ENCODE assay signal across 16 cellular contexts in genomic region chr10:119860866-119861601, GRCh38. TPM values are rescaled to one million over a fixed set of nuclear protein-coding genes. Genes with fewer than 3 reads are reported as not detected.
A peak's percentile ranks its signal among the peaks of the same experiment; 100 is the strongest.
DNase-seq lines count a peak whose midpoint lies in the region; ATAC-seq and TF ChIP-seq lines count a peak whose summit lies in the region.
"Had no signal": no experiment of that assay in that cellular context is flagged by ENCODE, and none has a peak within 500 bp of the region (broad histone marks: within the 10 kb centered on the region; RNA-seq: fewer than 3 reads in every experiment).

No MANE protein-coding gene starts in this region.

- peaks cover 25% of the 10 kb centered on the region for H3K36me3 ChIP-seq in lower lobe of right lung
- H3K36me3 ChIP-seq: ovary had no signal

- no peaks in the 10 kb centered on the region for H3K23me2 ChIP-seq in H9 (ENCODE audit: insufficient read length, low read depth, low read length, poor library complexity, severe bottlenecking)

- H3K4me3 Mint-ChIP-seq in activated T-cell treated with anti-CD3 and anti-CD28 coated beads, Interleukin-2, amount 50 U/mL, for 72 hours = peak overlapping the region in 1 of 2 donors; percentile 29
- H3K4me3 Mint-ChIP-seq in H9 = no peak overlapping the region
- peak overlapping the region; percentile 16 for H3K4me3 Mint-ChIP-seq in activated T-helper 17 cell treated with anti-CD3 and anti-CD28 coated beads, Interleukin-2, amount 50 U/mL, for 72 hours
- H3K4me3 Mint-ChIP-seq in stimulated activated effector memory CD8-positive, alpha-beta T cell treated with anti-CD3 and anti-CD28 coated beads, Interleukin-12 subunit alpha, Interleukin-12 subunit beta, amount 100 ng/mL, for 72 hours = no peak overlapping the region
- H3K4me3 Mint-ChIP-seq: effector memory CD8-positive, alpha-beta T cell had no signal

- H3K4me1 ChIP-seq in H9 (ENCODE audit: insufficient read depth, low read length) = peaks cover 2% of the 10 kb centered on the region; the same call in 1 of the 2 replicates
- H3K4me1 ChIP-seq in lower lobe of right lung = peaks cover 16% of the 10 kb centered on the region
- H3K4me1 ChIP-seq: breast epithelium had no signal

- no peak overlapping the region for H3K56ac ChIP-seq in H9 (ENCODE audit: insufficient read length, low read depth, low read length)

- no peak overlapping the region for H3K4me2 ChIP-seq in H9 (ENCODE audit: insufficient read depth, insufficient read length, low read length)

- H3K27ac Mint-ChIP-seq in activated T-cell treated with anti-CD3 and anti-CD28 coated beads, Interleukin-2, amount 50 U/mL, for 72 hours = peak overlapping the region; percentile 83
- H3K27ac Mint-ChIP-seq in H9 = peak overlapping the region in 2 of 3 experiments; percentile 21 to 59; a peak in 2 of 7 replicates
- H3K27ac Mint-ChIP-seq in activated T-helper 17 cell treated with anti-CD3 and anti-CD28 coated beads, Interleukin-2, amount 50 U/mL, for 72 hours = peak overlapping the region; percentile 44
- H3K27ac Mint-ChIP-seq in stimulated activated effector memory CD8-positive, alpha-beta T cell treated with anti-CD3 and anti-CD28 coated beads, Interleukin-12 subunit alpha, Interleukin-12 subunit beta, amount 100 ng/mL, for 72 hours = peak overlapping the region; percentile 26

- H3K79me1 ChIP-seq in H9 (ENCODE audit: insufficient read depth, low read depth, low read length, poor library complexity, severe bottlenecking) = peaks cover 4% of the 10 kb centered on the region

- H3K14ac ChIP-seq in H9 (ENCODE audit: insufficient read depth, low read length) = no peak overlapping the region

- H3K27ac ChIP-seq in H9 (ENCODE audit: insufficient read length, low read depth, low read length) (no peak overlapping the region), lower lobe of right lung (no peak overlapping the region), coronary artery (no peak overlapping the region)
- H3K27ac ChIP-seq: breast epithelium, ovary, spleen had no signal

- peaks cover 70% of the 10 kb centered on the region for H3K4me1 Mint-ChIP-seq in activated T-cell treated with anti-CD3 and anti-CD28 coated beads, Interleukin-2, amount 50 U/mL, for 72 hours (ENCODE audit: low read depth)
- peaks cover 24 to 26% of the 10 kb centered on the region in 2 experiments for H3K4me1 Mint-ChIP-seq in H9
- H3K4me1 Mint-ChIP-seq in activated T-helper 17 cell treated with anti-CD3 and anti-CD28 coated beads, Interleukin-2, amount 50 U/mL, for 72 hours = peaks cover 42% of the 10 kb centered on the region
- H3K4me1 Mint-ChIP-seq in stimulated activated effector memory CD8-positive, alpha-beta T cell treated with anti-CD3 and anti-CD28 coated beads, Interleukin-12 subunit alpha, Interleukin-12 subunit beta, amount 100 ng/mL, for 72 hours = peaks cover 47% of the 10 kb centered on the region

- H2BK12ac ChIP-seq in H9 (ENCODE audit: insufficient read length, low read depth, low read length) = no peak overlapping the region

- peaks cover 4 to 6% of the 10 kb centered on the region in 2 donors for H3K9me3 Mint-ChIP-seq in activated T-cell treated with anti-CD3 and anti-CD28 coated beads, Interleukin-2, amount 50 U/mL, for 72 hours
- H3K9me3 Mint-ChIP-seq in H9 = peaks cover 14% of the 10 kb centered on the region in 2 experiments
- no peaks in the 10 kb centered on the region for H3K9me3 Mint-ChIP-seq in activated T-helper 17 cell treated with anti-CD3 and anti-CD28 coated beads, Interleukin-2, amount 50 U/mL, for 72 hours
- H3K9me3 Mint-ChIP-seq in stimulated activated effector memory CD8-positive, alpha-beta T cell treated with anti-CD3 and anti-CD28 coated beads, Interleukin-12 subunit alpha, Interleukin-12 subunit beta, amount 100 ng/mL, for 72 hours = peaks cover 8% of the 10 kb centered on the region
- H3K9me3 Mint-ChIP-seq: effector memory CD8-positive, alpha-beta T cell had no signal

- H4K91ac ChIP-seq in H9 (ENCODE audit: insufficient read length, low read depth, low read length) = no peak overlapping the region

- TF ChIP-seq CTCF in H9 (conservative IDR thresholded peaks at IDR 0.05) = no peak
- TF ChIP-seq CTCF in lower lobe of right lung (IDR thresholded peaks at IDR 0.05) = no peak
- TF ChIP-seq CTCF in coronary artery (IDR thresholded peaks at IDR 0.05) = no peak

- H3K4me3 ChIP-seq in lower lobe of right lung = no peak overlapping the region
- H3K4me3 ChIP-seq in coronary artery = no peak overlapping the region
- H3K4me3 ChIP-seq: breast epithelium, ovary, spleen had no signal

- no peaks in the 10 kb centered on the region for H3K27me3 Mint-ChIP-seq in activated T-cell treated with anti-CD3 and anti-CD28 coated beads, Interleukin-2, amount 50 U/mL, for 72 hours (ENCODE audit: low read depth)
- no peaks in the 10 kb centered on the region for H3K27me3 Mint-ChIP-seq in H9 (ENCODE audit: low read depth)
- no peaks in the 10 kb centered on the region for H3K27me3 Mint-ChIP-seq in activated T-helper 17 cell treated with anti-CD3 and anti-CD28 coated beads, Interleukin-2, amount 50 U/mL, for 72 hours
- H3K27me3 Mint-ChIP-seq: effector memory CD8-positive, alpha-beta T cell had no signal

- H3K9me3 ChIP-seq in H9 (ENCODE audit: control insufficient read depth, low read depth, low read length) = no peaks in the 10 kb centered on the region
- H3K9me3 ChIP-seq in lower lobe of right lung = peaks cover 5% of the 10 kb centered on the region
- H3K9me3 ChIP-seq: breast epithelium, ovary had no signal

- H4K20me1 ChIP-seq in H9 (ENCODE audit: control insufficient read depth, insufficient read depth, insufficient read length) = no peaks in the 10 kb centered on the region

- no peak overlapping the region for H4K8ac ChIP-seq in H9 (replicated peaks; ENCODE audit: insufficient read length, low read depth, low read length)

- H3K9ac ChIP-seq in H9 (ENCODE audit: extremely low read depth, insufficient read length, low read length) = no peak overlapping the region

- H3K4ac ChIP-seq in H9 (ENCODE audit: low read depth, low read length) = no peak overlapping the region

- no peak overlapping the region for H3T11ph ChIP-seq in H9 (ENCODE audit: low read length)

- no peak overlapping the region for H2BK15ac ChIP-seq in H9 (ENCODE audit: low read depth, low read length)

- H2BK120ac ChIP-seq in H9 (ENCODE audit: low read depth, low read length, poor library complexity, severe bottlenecking) = no peak overlapping the region

- H3K36me3 Mint-ChIP-seq in activated T-cell treated with anti-CD3 and anti-CD28 coated beads, Interleukin-2, amount 50 U/mL, for 72 hours (ENCODE audit: insufficient read depth in 2 of 2) = peaks cover 11 to 32% of the 10 kb centered on the region in 2 donors
- peaks cover 28 to 46% (median 43%) of the 10 kb centered on the region in 3 experiments for H3K36me3 Mint-ChIP-seq in H9 (ENCODE audit: insufficient read depth in 1 of 3, low read depth in 3 of 3)
- H3K36me3 Mint-ChIP-seq in activated T-helper 17 cell treated with anti-CD3 and anti-CD28 coated beads, Interleukin-2, amount 50 U/mL, for 72 hours (ENCODE audit: low read depth) = peaks cover 65% of the 10 kb centered on the region
- peaks cover 72% of the 10 kb centered on the region for H3K36me3 Mint-ChIP-seq in stimulated activated effector memory CD8-positive, alpha-beta T cell treated with anti-CD3 and anti-CD28 coated beads, Interleukin-12 subunit alpha, Interleukin-12 subunit beta, amount 100 ng/mL, for 72 hours

- DNase-seq in activated T-cell treated with anti-CD3 and anti-CD28 coated beads, Interleukin-2, amount 50 U/mL, for 72 hours = no peak
- no peak for DNase-seq in activated T-cell treated with anti-CD3 and anti-CD28 coated beads, Interleukin-2, amount 50 U/mL, for 48 hours
- DNase-seq in H9 (no peak), lower lobe of right lung (no peak), coronary artery (ENCODE audit: low spot score) (no peak), occipital lobe (lab: John Stamatoyannopoulos, UW) (no peak)
- no peak for DNase-seq in stimulated activated effector memory CD8-positive, alpha-beta T cell treated with anti-CD3 and anti-CD28 coated beads, Interleukin-12 subunit alpha, Interleukin-12 subunit beta, amount 100 ng/mL, for 72 hours (ENCODE audit: low spot score in 2 of 2)
- DNase-seq: activated gamma-delta T cell; effector memory CD8-positive, alpha-beta T cell; KBM-7; NCI-H1436; NCI-H446 treated with DMSO at 0.1 percent for 48 hours; ovary; spleen had no signal

- peak in 1 of 2 donors; percentile 28 for ATAC-seq in activated T-cell treated with anti-CD3 and anti-CD28 coated beads, Interleukin-2, amount 50 U/mL, for 72 hours (replicated peaks in 1 of 2)
- ATAC-seq in activated T-helper 17 cell treated with anti-CD3 and anti-CD28 coated beads, Interleukin-2, amount 50 U/mL, for 72 hours (replicated peaks) = peak; percentile 69
- ATAC-seq in stimulated activated effector memory CD8-positive, alpha-beta T cell treated with anti-CD3 and anti-CD28 coated beads, Interleukin-12 subunit alpha, Interleukin-12 subunit beta, amount 100 ng/mL, for 72 hours = peak; percentile 55
- no peak for ATAC-seq in lower lobe of right lung
- ATAC-seq: effector memory CD8-positive, alpha-beta T cell had no signal

- H2AK5ac ChIP-seq in H9 (ENCODE audit: insufficient read length, low read length) = no peak overlapping the region

- no peak overlapping the region for H2BK5ac ChIP-seq in H9 (ENCODE audit: insufficient read length, low read length)

- no peak overlapping the region for H4K5ac ChIP-seq in H9 (ENCODE audit: insufficient read length, low read depth, low read length)

- peaks cover 14% of the 10 kb centered on the region; the same call in 1 of the 2 replicates for H3K79me2 ChIP-seq in H9 (ENCODE audit: insufficient read depth, low read length)

- H3K18ac ChIP-seq in H9 (ENCODE audit: insufficient read length, low read depth, low read length) = no peak overlapping the region

- H2AFZ ChIP-seq in H9 (ENCODE audit: low read length) = no peak overlapping the region

- intact Hi-C loops in lower lobe of right lung (cut with DNase I) = no loop called here

- no CpG with 5 or more reads among the region's 6 CpGs for WGBS in H9 (ENCODE audit: extremely low coverage, insufficient read length, low lambda C conversion rate)

- H3K27me3 ChIP-seq in H9 (ENCODE audit: insufficient read depth, low read length) (no peaks in the 10 kb centered on the region), lower lobe of right lung (ENCODE audit: low read depth) (no peaks in the 10 kb centered on the region)
- H3K27me3 ChIP-seq: breast epithelium, ovary, spleen had no signal

- H3K23ac ChIP-seq in H9 (ENCODE audit: insufficient read length, low read depth, low read length) = no peak overlapping the region

- H2BK20ac ChIP-seq in H9 (ENCODE audit: low read depth, low read length, poor library complexity, severe bottlenecking) = no peak overlapping the region

RNA-seq across cellular contexts. Expression of gene MCMBP, which starts 11.6 kb away (rescaled TPM):
- 10 to 100 TPM; 90.8 to 99.2 TPM for total RNA-seq in activated T-cell treated with anti-CD3 and anti-CD28 coated beads, Interleukin-2, amount 50 U/mL, for 72 hours
- total RNA-seq in H9 (2021) (87.1 and 90.2 TPM in 2 replicates), lower lobe of right lung (52.1 TPM), occipital lobe (62.7 TPM)
- total RNA-seq in activated T-helper 17 cell treated with anti-CD3 and anti-CD28 coated beads, Interleukin-2, amount 50 U/mL, for 72 hours = 10 to 100 TPM; 61.2 to 98.8 TPM

RNA-seq across cellular contexts. Expression of gene SEC23IP, which starts 31.5 kb away (rescaled TPM):
- 10 to 100 TPM; 47.8 to 57.9 TPM for total RNA-seq in activated T-cell treated with anti-CD3 and anti-CD28 coated beads, Interleukin-2, amount 50 U/mL, for 72 hours
- total RNA-seq in H9 (2021) (91.9 and 93.0 TPM in 2 replicates), lower lobe of right lung (58.8 TPM), occipital lobe (19.8 TPM)
- total RNA-seq in activated T-helper 17 cell treated with anti-CD3 and anti-CD28 coated beads, Interleukin-2, amount 50 U/mL, for 72 hours = 10 to 100 TPM; 53.9 to 97.4 TPM

Comparison
In these comparisons a context has a peak if more than half of its experiments do, and no peak if none do; other contexts are left out.
1. ATAC-seq: peak in activated T-helper 17 cell treated with anti-CD3 and anti-CD28 coated beads, Interleukin-2, amount 50 U/mL, for 72 hours (single experiment) and stimulated activated effector memory CD8-positive, alpha-beta T cell treated with anti-CD3 and anti-CD28 coated beads, Interleukin-12 subunit alpha, Interleukin-12 subunit beta, amount 100 ng/mL, for 72 hours (single experiment); none in lower lobe of right lung (0 of 2).
2. H3K27ac Mint-ChIP-seq: peak in every context shown above with its lines; median percentile 83 in activated T-cell treated with anti-CD3 and anti-CD28 coated beads, Interleukin-2, amount 50 U/mL, for 72 hours; 44 in activated T-helper 17 cell treated with anti-CD3 and anti-CD28 coated beads, Interleukin-2, amount 50 U/mL, for 72 hours; 40 in H9; 26 in stimulated activated effector memory CD8-positive, alpha-beta T cell treated with anti-CD3 and anti-CD28 coated beads, Interleukin-12 subunit alpha, Interleukin-12 subunit beta, amount 100 ng/mL, for 72 hours.